19 cellular contexts compared by ENCODE assay signal in genomic region chr3:28018925-28019718, GRCh38.
DNase-seq lines count a peak whose midpoint lies in the region; TF ChIP-seq lines count a peak whose summit lies in the region.
"Had no signal": no experiment of that assay in that cellular context is flagged by ENCODE, and none has a peak within 500 bp of the region (broad histone marks: within the 10 kb centered on the region; RNA-seq: fewer than 3 reads in every experiment).

No MANE protein-coding gene starts in this region.

- peaks cover 3% of the 10 kb centered on the region for H3K36me3 Mint-ChIP-seq in activated T-cell treated with anti-CD3 and anti-CD28 coated beads, Interleukin-2, amount 50 U/mL, for 24 hours (ENCODE audit: low read depth)

- H3K4me3 Mint-ChIP-seq in activated T-cell treated with anti-CD3 and anti-CD28 coated beads, Interleukin-2, amount 50 U/mL, for 24 hours = no peak overlapping the region
- H3K4me3 Mint-ChIP-seq: CD8-positive, alpha-beta T cell had no signal

- peaks cover 17% of the 10 kb centered on the region for H3K4me1 Mint-ChIP-seq in activated T-cell treated with anti-CD3 and anti-CD28 coated beads, Interleukin-2, amount 50 U/mL, for 24 hours (ENCODE audit: low read depth)

- H3K4me3 ChIP-seq in LNCaP clone FGC (ENCODE audit: low read depth, low read length) = peak overlapping the region; percentile 33
- H3K4me3 ChIP-seq: BLaER1 treated with 17β-estradiol and CSF1 and Interleukin-3, amounts not matched to agents 10 nM and 100 nM; HAP-1 had no signal

- TF ChIP-seq CTCF in LNCaP clone FGC (IDR thresholded peaks at IDR 0.05; ENCODE audit: control insufficient read depth, extremely low read depth, insufficient read depth) = no peak

- DNase-seq in activated T-cell treated with anti-CD3 and anti-CD28 coated beads, Interleukin-2, amount 50 U/mL, for 24 hours = no peak
- no peak for DNase-seq in activated T-cell treated with anti-CD3 and anti-CD28 coated beads, Interleukin-2, amount 50 U/mL, for 1 hour
- peak; percentile 59 for DNase-seq in LNCaP clone FGC (ENCODE audit: low read depth)
- peak; percentile 39 to 71 for DNase-seq in cerebellar nuclear complex (lab: John Stamatoyannopoulos, UW)
- no peak for DNase-seq in SW480 (ENCODE audit: low spot score)
- no peak for DNase-seq in stimulated activated CD4-positive, alpha-beta T cell treated with anti-CD3 and anti-CD28 coated beads, Interleukin-1b, Interleukin-23, amount 100 ng/mL, for 48 hours
- no peak for DNase-seq in activated naive CD4-positive, alpha-beta T cell treated with Interleukin-2 at 50 U/mL for 16 hours
- DNase-seq: ACHN; CD8-positive, alpha-beta T cell; DMS153; GF-D8; KBM-7; NCI-H1092 treated with DMSO at 0.1 percent for 48 hours; NCI-H1436 treated with DMSO at 0.1 percent for 48 hours; NCI-H2029 treated with DMSO at 0.1 percent for 48 hours; NCI-H226; RPMI8226 had no signal

- peaks cover 9% of the 10 kb centered on the region for H3K9me3 Mint-ChIP-seq in activated T-cell treated with anti-CD3 and anti-CD28 coated beads, Interleukin-2, amount 50 U/mL, for 24 hours

- H3K27me3 Mint-ChIP-seq in activated T-cell treated with anti-CD3 and anti-CD28 coated beads, Interleukin-2, amount 50 U/mL, for 24 hours = no peaks in the 10 kb centered on the region

- peak overlapping the region; percentile 30 for H3K27ac Mint-ChIP-seq in activated T-cell treated with anti-CD3 and anti-CD28 coated beads, Interleukin-2, amount 50 U/mL, for 24 hours
- H3K27ac Mint-ChIP-seq: CD8-positive, alpha-beta T cell had no signal

Comparison
In these comparisons a context has a peak if more than half of its experiments do, and no peak if none do; other contexts are left out.
1. DNase-seq: peak in LNCaP clone FGC (single experiment) and cerebellar nuclear complex (2 of 2); none in activated T-cell treated with anti-CD3 and anti-CD28 coated beads, Interleukin-2, amount 50 U/mL, for 24 hours (single experiment), activated T-cell treated with anti-CD3 and anti-CD28 coated beads, Interleukin-2, amount 50 U/mL, for 1 hour (single experiment), SW480 (single experiment), stimulated activated CD4-positive, alpha-beta T cell treated with anti-CD3 and anti-CD28 coated beads, Interleukin-1b, Interleukin-23, amount 100 ng/mL, for 48 hours (single experiment) and activated naive CD4-positive, alpha-beta T cell treated with Interleukin-2 at 50 U/mL for 16 hours (single experiment).